8 cellular contexts compared by ENCODE assay signal in genomic region chr5:115246361-115246991, GRCh38. TPM values are rescaled to one million over a fixed set of nuclear protein-coding genes. Genes with fewer than 3 reads are reported as not detected.
A peak's percentile ranks its signal among the peaks of the same experiment; 100 is the strongest.
DNase-seq lines count a peak whose midpoint lies in the region; ATAC-seq, FAIRE-seq and TF ChIP-seq lines count a peak whose summit lies in the region.

No MANE protein-coding gene starts in this region.

- DNase-seq in AG20443 (ENCODE audit: low spot score): peak; percentile 55
- no peak for DNase-seq in GM18507 (ENCODE audit: extremely low spot score, insufficient read length, low read depth)
- DNase-seq in NCI-H748 (lab: John Stamatoyannopoulos, UW; ENCODE audit: unreplicated experiment): peak; percentile 54
- peak; percentile 64 for DNase-seq in cerebellar cortex (ENCODE audit: low spot score)
- DNase-seq in lung microvascular endothelial cell (ENCODE audit: low read depth in 2 of 2): peak; percentile 44 to 63
- no peak for DNase-seq in activated gamma-delta T cell treated with Interleukin-2 at 50 U/mL for 16 hours
- DNase-seq in suprapubic skin (ENCODE audit: low spot score in 2 of 2): no peak

- no peaks in the 10 kb centered on the region for H3K4me1 ChIP-seq in suprapubic skin

- 35% methylated on average over 3 of the region's 3 CpGs for WGBS in suprapubic skin

- no peaks in the 10 kb centered on the region for H3K27me3 ChIP-seq in suprapubic skin

- no peak overlapping the region for H3K27ac ChIP-seq in suprapubic skin

- peak; percentile 61 for FAIRE-seq in GM18507 (lab: Jason Lieb, UNC)

- H3K4me3 ChIP-seq in suprapubic skin: no peak overlapping the region

- TF ChIP-seq POLR2A in suprapubic skin (IDR thresholded peaks at IDR 0.05): no peak

- TF ChIP-seq EP300 in suprapubic skin (IDR thresholded peaks at IDR 0.05): no peak

- H3K36me3 ChIP-seq in suprapubic skin: peaks cover 4% of the 10 kb centered on the region

- H3K9me3 ChIP-seq in suprapubic skin: no peaks in the 10 kb centered on the region

- ATAC-seq in HG03103 (IDR thresholded peaks at IDR 0.05; ENCODE audit: low read depth, unreplicated experiment): peak; percentile 66

- peak in 1 of 2 donors; percentile 52 for TF ChIP-seq CTCF in suprapubic skin (IDR thresholded peaks at IDR 0.05)

RNA-seq across cellular contexts. Expression of gene PGGT1B, which starts 16.2 kb away (rescaled TPM):
- 10.2 and 14.3 TPM in 2 replicates for total RNA-seq in lung microvascular endothelial cell
- 10 to 100 TPM in 2 of 4 donors, 1 to 10 TPM in 2; 6.5 to 14.1 (median 9.9) TPM for total RNA-seq in suprapubic skin

RNA-seq across cellular contexts. Expression of gene CCDC112, which starts 50.0 kb away (rescaled TPM):
- total RNA-seq in lung microvascular endothelial cell (3.4 and 3.5 TPM in 2 replicates), suprapubic skin (10 to 100 TPM in 1 of 4 donors, 1 to 10 TPM in 3; 4.8 to 11.6 (median 6.8) TPM)

Comparison
In these comparisons a context has a peak if more than half of its experiments do, and no peak if none do; other contexts are left out.
1. DNase-seq: peak in AG20443 (single experiment), NCI-H748 (single experiment), cerebellar cortex (single experiment) and lung microvascular endothelial cell (2 of 2); none in GM18507 (single experiment), activated gamma-delta T cell treated with Interleukin-2 at 50 U/mL for 16 hours (single experiment) and suprapubic skin (0 of 2).